Comparison of ENCODE assay signal across 10 cellular contexts in genomic region chr6:135113855-135114254, GRCh38.
"Had no signal": no experiment of that assay in that cellular context is flagged by ENCODE, and none has a peak within 500 bp of the region (broad histone marks: within the 10 kb centered on the region; RNA-seq: fewer than 3 reads in every experiment).

No MANE protein-coding gene starts in this region.

- H3K27ac ChIP-seq: foreskin keratinocyte, lower lobe of right lung, tibial artery, uterus had no signal

- H3K9me2 ChIP-seq: SK-N-SH had no signal

- H3K4me2 ChIP-seq: SK-N-SH had no signal

- H3K4me3 ChIP-seq: lower lobe of right lung, tibial artery, uterus had no signal

- H3K4me1 Mint-ChIP-seq: mesothelial cell of epicardium had no signal

- DNase-seq: activated B cell treated with CpG ODN at 0.5 μM for 24 hours, foreskin keratinocyte, head of caudate nucleus, left cardiac atrium, lower lobe of right lung, retina, SK-N-SH, tibial artery, uterus had no signal

- H3K36me3 ChIP-seq: lower lobe of right lung, tibial artery, uterus had no signal

- H3K4me1 ChIP-seq: foreskin keratinocyte, lower lobe of right lung, tibial artery, uterus had no signal

- H3K9me3 ChIP-seq: lower lobe of right lung, SK-N-SH, tibial artery, uterus had no signal

- H3K27me3 ChIP-seq: tibial artery, uterus had no signal

- H3K36me3 Mint-ChIP-seq: mesothelial cell of epicardium had no signal

- H3K4me3 Mint-ChIP-seq: activated B cell treated with CpG ODN at 0.5 μM for 24 hours, mesothelial cell of epicardium had no signal

- H3K27ac Mint-ChIP-seq: activated B cell treated with CpG ODN at 0.5 μM for 24 hours, mesothelial cell of epicardium had no signal

- ATAC-seq: foreskin keratinocyte, left cardiac atrium, lower lobe of right lung had no signal
